22 cellular contexts compared by ENCODE assay signal in genomic region chr18:34509879-34510586, GRCh38.
DNase-seq lines count a peak whose midpoint lies in the region; ATAC-seq and TF ChIP-seq lines count a peak whose summit lies in the region.
"Had no signal": no experiment of that assay in that cellular context is flagged by ENCODE, and none has a peak within 500 bp of the region (broad histone marks: within the 10 kb centered on the region; RNA-seq: fewer than 3 reads in every experiment).

No MANE protein-coding gene starts in this region.

- TF ChIP-seq CTCF in GM13976 (IDR thresholded peaks at IDR 0.05; ENCODE audit: borderline replicate concordance, control extremely low read depth, extremely low read depth, insufficient read depth, missing control alignments) (no peak), ascending aorta (IDR thresholded peaks at IDR 0.05) (no peak)

- H3K27ac Mint-ChIP-seq in activated CD8-positive, alpha-beta memory T cell treated with anti-CD3 and anti-CD28 coated beads, Interleukin-2, amount 10 ng/mL, durations not matched to agents 7 days and 5 days: no peak overlapping the region
- H3K27ac Mint-ChIP-seq: CD8-positive, alpha-beta T cell; IgD-negative memory B cell had no signal

- no peak overlapping the region for H3K27ac ChIP-seq in ascending aorta
- H3K27ac ChIP-seq: C4-2B, HL-60, Peyer's patch, SJSA1 had no signal

- H3K4me1 ChIP-seq in ascending aorta: no peaks in the 10 kb centered on the region
- H3K4me1 ChIP-seq: Peyer's patch, SJSA1 had no signal

- H3K9me3 Mint-ChIP-seq in activated CD8-positive, alpha-beta memory T cell treated with anti-CD3 and anti-CD28 coated beads, Interleukin-2, amount 10 ng/mL, durations not matched to agents 7 days and 5 days (ENCODE audit: low read depth): peaks cover 2% of the 10 kb centered on the region

- no peaks in the 10 kb centered on the region for H3K27me3 Mint-ChIP-seq in activated CD8-positive, alpha-beta memory T cell treated with anti-CD3 and anti-CD28 coated beads, Interleukin-2, amount 10 ng/mL, durations not matched to agents 7 days and 5 days
- H3K27me3 Mint-ChIP-seq: IgD-negative memory B cell had no signal

- no peaks in the 10 kb centered on the region for H3K9me3 ChIP-seq in ascending aorta
- H3K9me3 ChIP-seq: Peyer's patch, SJSA1 had no signal

- no peaks in the 10 kb centered on the region for H3K4me1 Mint-ChIP-seq in activated CD8-positive, alpha-beta memory T cell treated with anti-CD3 and anti-CD28 coated beads, Interleukin-2, amount 10 ng/mL, durations not matched to agents 7 days and 5 days
- H3K4me1 Mint-ChIP-seq: IgD-negative memory B cell had no signal

- H3K4me3 ChIP-seq in ascending aorta: no peak overlapping the region
- H3K4me3 ChIP-seq: Peyer's patch, SJSA1 had no signal

- no peaks in the 10 kb centered on the region for H3K36me3 Mint-ChIP-seq in activated CD8-positive, alpha-beta memory T cell treated with anti-CD3 and anti-CD28 coated beads, Interleukin-2, amount 10 ng/mL, durations not matched to agents 7 days and 5 days
- H3K36me3 Mint-ChIP-seq: CD8-positive, alpha-beta T cell had no signal

- DNase-seq in left ventricle myocardium superior: no peak
- no peak for DNase-seq in Right ventricle myocardium inferior (ENCODE audit: missing footprints)
- peak; percentile 10 for DNase-seq in OCI-M1 (lab: John Stamatoyannopoulos, UW)
- DNase-seq in SHP77 (lab: John Stamatoyannopoulos, UW): no peak
- no peak for DNase-seq in GM13976 (ENCODE audit: low spot score)
- no peak for DNase-seq in ascending aorta (ENCODE audit: low spot score in 2 of 2)
- no peak for DNase-seq in activated CD8-positive, alpha-beta memory T cell treated with anti-CD3 and anti-CD28 coated beads, Interleukin-2, amount 10 ng/mL, durations not matched to agents 7 days and 5 days
- DNase-seq: AML-193; CD8-positive, alpha-beta T cell; DMS79 treated with DMSO at 0.1 percent for 48 hours; NCI-H1092; NCI-H1417 treated with DMSO at 0.1 percent for 48 hours; NCI-H1694 treated with DMSO at 0.1 percent for 48 hours; NCI-H2081; NCI-H2227 treated with DMSO at 0.1 percent for 48 hours; NCI-H526 treated with DMSO at 0.1 percent for 48 hours; Peyer's patch had no signal

- in situ Hi-C loops in GM13976 (cut with MboI; ENCODE audit: low sequenced_read_pairs, unreplicated experiment): no loop called here

- H3K36me3 ChIP-seq in ascending aorta: no peaks in the 10 kb centered on the region
- H3K36me3 ChIP-seq: Peyer's patch, SJSA1 had no signal

- no peaks in the 10 kb centered on the region for H3K27me3 ChIP-seq in ascending aorta
- H3K27me3 ChIP-seq: Peyer's patch, SJSA1 had no signal

- H3K4me3 Mint-ChIP-seq in activated CD8-positive, alpha-beta memory T cell treated with anti-CD3 and anti-CD28 coated beads, Interleukin-2, amount 10 ng/mL, durations not matched to agents 7 days and 5 days: no peak overlapping the region
- H3K4me3 Mint-ChIP-seq: CD8-positive, alpha-beta T cell; IgD-negative memory B cell had no signal

- ATAC-seq in left ventricle myocardium superior (peak; percentile 40), Right ventricle myocardium inferior (no peak), GM18867 (IDR thresholded peaks at IDR 0.05; ENCODE audit: unreplicated experiment) (peak; percentile 68)
- ATAC-seq in activated CD8-positive, alpha-beta memory T cell treated with anti-CD3 and anti-CD28 coated beads, Interleukin-2, amount 10 ng/mL, durations not matched to agents 7 days and 5 days: no peak
- ATAC-seq: CD8-positive, alpha-beta T cell had no signal

- intact Hi-C loops in left ventricle myocardium superior (cut with micrococcal nuclease) (no loop called here), Right ventricle myocardium inferior (cut with DNase I) (no loop called here), ascending aorta (cut with DNase I) (no loop called here)

- CTCF ChIA-PET in activated CD8-positive, alpha-beta memory T cell treated with anti-CD3 and anti-CD28 coated beads, Interleukin-2, amount 10 ng/mL, durations not matched to agents 7 days and 5 days (lab: Charles Lee): no interaction called here

Comparison
In these comparisons a context has a peak if more than half of its experiments do, and no peak if none do; other contexts are left out.
1. ATAC-seq: peak in left ventricle myocardium superior (single experiment) and GM18867 (single experiment); none in Right ventricle myocardium inferior (single experiment) and activated CD8-positive, alpha-beta memory T cell treated with anti-CD3 and anti-CD28 coated beads, Interleukin-2, amount 10 ng/mL, durations not matched to agents 7 days and 5 days (single experiment).